29 cellular contexts compared by ENCODE assay signal in the genomic region with DNA sequence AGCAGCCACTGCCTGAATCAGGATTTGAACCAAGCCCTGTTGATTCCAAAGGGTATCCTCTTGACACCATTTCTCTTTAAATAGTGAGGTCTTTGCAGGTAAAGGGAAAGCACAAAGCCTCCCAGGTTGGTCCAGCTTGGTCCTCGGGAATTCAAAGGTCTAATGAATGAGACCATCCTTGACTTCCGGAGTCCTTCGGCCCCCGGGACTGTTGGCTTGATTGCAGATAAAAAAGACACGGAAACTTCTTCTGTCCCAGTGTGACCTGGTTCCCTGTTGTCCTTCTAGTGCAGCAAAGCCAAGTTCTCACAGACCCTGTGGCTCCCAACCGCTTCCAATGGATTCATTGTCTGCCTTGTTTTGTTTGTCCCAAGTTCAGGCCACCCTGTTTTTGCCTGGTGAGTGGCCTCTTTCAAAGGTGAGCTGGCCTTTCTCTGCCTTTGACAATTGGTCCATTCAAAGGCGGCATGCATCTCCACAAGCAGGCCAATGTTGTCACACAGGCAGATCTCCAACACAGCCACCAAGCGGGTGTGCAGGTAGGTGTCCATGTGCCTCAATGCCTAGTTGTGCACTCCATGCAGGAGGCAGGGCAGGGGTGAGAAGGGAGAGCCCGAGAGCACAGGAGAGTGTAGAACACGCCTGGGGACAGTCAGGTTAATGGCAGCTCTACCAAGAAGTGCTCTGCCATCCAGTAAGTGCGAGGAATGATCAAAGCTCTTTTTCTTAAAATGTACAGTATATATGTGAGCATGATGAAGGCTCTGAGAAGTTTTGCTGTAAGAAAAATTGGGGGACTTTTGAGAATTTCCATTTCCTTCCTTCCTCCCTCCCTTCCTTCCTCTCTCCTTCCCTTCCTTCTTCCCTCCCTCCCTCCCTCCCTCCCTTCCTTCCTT.
"Had no signal": no experiment of that assay in that cellular context is flagged by ENCODE, and none has a peak within 500 bp of the region (broad histone marks: within the 10 kb centered on the region; RNA-seq: fewer than 3 reads in every experiment).

No MANE protein-coding gene starts in this region.

- ATAC-seq: activated CD4-positive, alpha-beta T cell treated with anti-CD3 and anti-CD28 coated beads for 36 hours; activated CD8-positive, alpha-beta memory T cell treated with anti-CD3 and anti-CD28 coated beads, Interleukin-2, amount 10 ng/mL, durations not matched to agents 7 days and 5 days; activated CD8-positive, alpha-beta T cell treated with anti-CD3 and anti-CD28 coated beads, Interleukin-2, amount 10 ng/mL, durations not matched to agents 7 days and 5 days; effector memory CD8-positive, alpha-beta T cell; foreskin keratinocyte; gastrocnemius medialis; heart left ventricle had no signal

- DNase-seq: activated CD4-positive, alpha-beta memory T cell treated with anti-CD3 and anti-CD28 coated beads for 36 hours; activated CD4-positive, alpha-beta T cell treated with anti-CD3 and anti-CD28 coated beads for 36 hours; activated CD4-positive, alpha-beta T cell treated with anti-CD3 and anti-CD28 coated beads, Interleukin-2, amount 10 ng/mL, durations not matched to agents 24 days and 14 days; activated CD4-positive, CD25-positive, alpha-beta regulatory T cell; activated CD4-positive, CD25-positive, alpha-beta regulatory T cell treated with anti-CD3 and anti-CD28 coated beads, Interleukin-2, amount 50 U/mL, for 72 hours; activated CD8-positive, alpha-beta memory T cell treated with anti-CD3 and anti-CD28 coated beads, Interleukin-2, amount 10 ng/mL, durations not matched to agents 7 days and 5 days; activated CD8-positive, alpha-beta memory T cell treated with anti-CD3 and anti-CD28 coated beads, Interleukin-2, amount 50 U/mL, for 4 hours; activated CD8-positive, alpha-beta T cell treated with anti-CD3 and anti-CD28 coated beads, Interleukin-2, amount 10 ng/mL, durations not matched to agents 7 days and 5 days; activated effector memory CD4-positive, alpha-beta T cell treated with anti-CD3 and anti-CD28 coated beads, Interleukin-2, amount 50 U/mL, for 16 hours; activated naive CD4-positive, alpha-beta T cell treated with anti-CD3 and anti-CD28 coated beads, Interleukin-2, amount 50 U/mL, for 16 hours; activated T-cell treated with anti-CD3 and anti-CD28 coated beads, Interleukin-2, amount 50 U/mL, for 1 hour; activated T-cell treated with anti-CD3 and anti-CD28 coated beads, Interleukin-2, amount 50 U/mL, for 48 hours; amniotic stem cell; anterior cingulate cortex; brain microvascular endothelial cell; caudate nucleus; cortex of kidney; dermis blood vessel endothelial cell; effector CD4-positive, alpha-beta T cell; effector memory CD8-positive, alpha-beta T cell; erythroblast; foreskin keratinocyte; gastrocnemius medialis; glutamatergic neuron; heart left ventricle; T-helper 2 cell had no signal

- FAIRE-seq: astrocyte, colon had no signal

- H3K4me3 ChIP-seq: esophagus muscularis mucosa, gastrocnemius medialis, heart left ventricle had no signal

- H3K4me1 ChIP-seq: esophagus muscularis mucosa, foreskin keratinocyte, gastrocnemius medialis, heart left ventricle had no signal

- H3K36me3 ChIP-seq: brain microvascular endothelial cell, esophagus muscularis mucosa, gastrocnemius medialis, heart left ventricle had no signal

- H3K27ac ChIP-seq: brain microvascular endothelial cell, esophagus muscularis mucosa, foreskin keratinocyte, gastrocnemius medialis, heart left ventricle had no signal

- H3K9me3 ChIP-seq: gastrocnemius medialis had no signal
